ENCODE assay signal across 24 cellular contexts in genomic region chr20:61819484-61819846, GRCh38.
DNase-seq lines count a peak whose midpoint lies in the region; ATAC-seq, FAIRE-seq and TF ChIP-seq lines count a peak whose summit lies in the region.
"Had no signal": no experiment of that assay in that cellular context is flagged by ENCODE, and none has a peak within 500 bp of the region (broad histone marks: within the 10 kb centered on the region; RNA-seq: fewer than 3 reads in every experiment).

No MANE protein-coding gene starts in this region.

- no peak overlapping the region for H3K4me2 ChIP-seq in HepG2 (ENCODE audit: low read depth, low read length)
- H3K4me2 ChIP-seq in neural progenitor cell: no peak overlapping the region
- H3K4me2 ChIP-seq: BLaER1, GM23338 had no signal

- H3K36me3 ChIP-seq in HepG2 (replicated peaks in 1 of 2; ENCODE audit: control insufficient read depth in 1 of 2, insufficient read depth in 2 of 2, low read length in 2 of 2): no peaks in the 10 kb centered on the region
- H3K36me3 ChIP-seq in right lobe of liver: no peaks in the 10 kb centered on the region
- no peaks in the 10 kb centered on the region for H3K36me3 ChIP-seq in neural progenitor cell
- H3K36me3 ChIP-seq: BLaER1 had no signal

- TF ChIP-seq EP300 in HepG2 (IDR thresholded peaks at IDR 0.05; ENCODE audit: low read depth in 2 of 2, low read length in 2 of 2): no peak
- no peak for TF ChIP-seq EP300 in HepG2 (CRISPR knock-in tag; IDR thresholded peaks at IDR 0.05; ENCODE audit: borderline replicate concordance)

- in situ Hi-C loops in HepG2 (cut with HindIII; ENCODE audit: extremely low pct_ligation_motif_present, low pct_unique_long_range_greater_than_20kb): no loop called here

- TF ChIP-seq CTCF in HepG2 (CRISPR knock-in tag; IDR thresholded peaks at IDR 0.05): no peak
- no peak for TF ChIP-seq CTCF in right lobe of liver (IDR thresholded peaks at IDR 0.05)
- no peak for TF ChIP-seq CTCF in neural progenitor cell (IDR thresholded peaks at IDR 0.05)

- no peak overlapping the region for H3K4me3 Mint-ChIP-seq in neural progenitor cell
- H3K4me3 Mint-ChIP-seq: B cell; CD4-positive, CD25-positive, alpha-beta regulatory T cell; CD8-positive, alpha-beta T cell; GM23338; H9 had no signal

- peaks cover 4% of the 10 kb centered on the region for H3K27me3 Mint-ChIP-seq in neural progenitor cell (ENCODE audit: insufficient read depth, low read depth)
- H3K27me3 Mint-ChIP-seq: B cell had no signal

- no peak for FAIRE-seq in HepG2 (lab: Jason Lieb, UNC)
- FAIRE-seq: A204.1, D721Med, GM12878 had no signal

- H3K4me3 ChIP-seq in HepG2 (replicated peaks in 1 of 3; ENCODE audit: insufficient read depth in 1 of 3, low read depth in 2 of 3, low read length in 3 of 3) (no peak overlapping the region), right lobe of liver (no peak overlapping the region), neural progenitor cell (no peak overlapping the region)
- H3K4me3 ChIP-seq: BLaER1, GM12878, GM23338 had no signal

- no peaks in the 10 kb centered on the region for H3F3A ChIP-seq in neural progenitor cell (ENCODE audit: low read depth)

- H3K79me2 ChIP-seq in HepG2 (ENCODE audit: insufficient read depth, low read length) (no peaks in the 10 kb centered on the region), neural progenitor cell (ENCODE audit: low read depth) (no peaks in the 10 kb centered on the region)

- H3K27me3 ChIP-seq in HepG2 (ENCODE audit: control insufficient read depth in 1 of 2, insufficient read depth in 2 of 2, low read length in 2 of 2) (peaks cover 28 to 66% of the 10 kb centered on the region in 2 experiments), right lobe of liver (no peaks in the 10 kb centered on the region), neural progenitor cell (no peaks in the 10 kb centered on the region)
- H3K27me3 ChIP-seq: BLaER1 had no signal

- ATAC-seq in HepG2 (no peak), right lobe of liver (no peak)
- no peak for ATAC-seq in stimulated activated naive CD8-positive, alpha-beta T cell treated with anti-CD3 and anti-CD28 coated beads, Interleukin-15, Interleukin-2, amounts not matched to agents 100 U/mL and 50 U/mL, for 24 hours
- ATAC-seq: CD8-positive, alpha-beta T cell; GM12878; GM23338; HCT116 had no signal

- CTCF ChIA-PET in HepG2 (lab: Yijun Ruan, JAX; ENCODE audit: low intra/inter-chr PET ratio, low total read pairs): no interaction called here

- POLR2A ChIA-PET in HepG2 (lab: Yijun Ruan, JAX): no interaction called here

- no peak for TF ChIP-seq RAD21 in HepG2 (CRISPR knock-in tag; IDR thresholded peaks at IDR 0.05)

- H3K36me3 Mint-ChIP-seq in neural progenitor cell: no peaks in the 10 kb centered on the region
- H3K36me3 Mint-ChIP-seq: CD8-positive, alpha-beta T cell had no signal

- H2AFZ ChIP-seq in HepG2 (ENCODE audit: low read length): no peak overlapping the region
- H2AFZ ChIP-seq in neural progenitor cell (replicated peaks): no peak overlapping the region
- H2AFZ ChIP-seq: GM23338 had no signal

- no peaks in the 10 kb centered on the region for H3K9me3 Mint-ChIP-seq in neural progenitor cell

- no peak overlapping the region for H3K27ac ChIP-seq in HepG2 (ENCODE audit: extremely low read length, insufficient read depth, low read length)
- no peak overlapping the region for H3K27ac ChIP-seq in right lobe of liver
- no peak overlapping the region for H3K27ac ChIP-seq in neural progenitor cell
- H3K27ac ChIP-seq: 22Rv1, BLaER1, C4-2B had no signal

- peak in 2 of 3 experiments; percentile 50 to 67 for DNase-seq in NCI-H1417 (lab: John Stamatoyannopoulos, UW)
- DNase-seq in NCI-H1417 treated with DMSO at 0.1 percent for 48 hours (lab: John Stamatoyannopoulos, UW): no peak
- DNase-seq in HepG2 (ENCODE audit: low spot score): no peak
- no peak for DNase-seq in right lobe of liver
- no peak for DNase-seq in neural progenitor cell (ENCODE audit: low spot score)
- no peak for DNase-seq in stimulated activated naive CD8-positive, alpha-beta T cell treated with anti-CD3 and anti-CD28 coated beads, Interleukin-15, Interleukin-2, amounts not matched to agents 100 U/mL and 50 U/mL, for 24 hours
- no peak for DNase-seq in SIG-M5 treated with dmso at 0.1 percent for 504 hours (lab: John Stamatoyannopoulos, UW; ENCODE audit: unreplicated experiment)
- DNase-seq in COLO668 (lab: John Stamatoyannopoulos, UW; ENCODE audit: unreplicated experiment): no peak
- DNase-seq: CD4-positive, CD25-positive, alpha-beta regulatory T cell; CD8-positive, alpha-beta T cell; DMS 273 treated with DMSO at 0.1 percent for 48 hours; DMS79; EL; GDM1; H9 had no signal

- no peak overlapping the region for H3K9ac ChIP-seq in HepG2 (ENCODE audit: insufficient read depth, low read depth, low read length)
- no peak overlapping the region for H3K9ac ChIP-seq in neural progenitor cell
- H3K9ac ChIP-seq: BLaER1 had no signal

- WGBS in HepG2 (ENCODE audit: low lambda C conversion rate): 15% methylated on average over 7 of the region's 7 CpGs
- 37% methylated on average over 5 of the region's 7 CpGs for WGBS in right lobe of liver (ENCODE audit: insufficient coverage, low coverage, low lambda C conversion rate, missing lambda C conversion rate)

- intact Hi-C loops in HepG2 (cut with micrococcal nuclease; ENCODE audit: unreplicated experiment) (no loop called here), right lobe of liver (cut with DNase I) (no loop called here)

- no peak for TF ChIP-seq POLR2A in HepG2 (IDR thresholded peaks at IDR 0.05; ENCODE audit: insufficient read depth in 1 of 2, low read depth in 2 of 2, low read length in 2 of 2)
- TF ChIP-seq POLR2A in right lobe of liver (IDR thresholded peaks at IDR 0.05): no peak

- H3K4me1 ChIP-seq in HepG2 (ENCODE audit: insufficient read depth, low read length) (no peaks in the 10 kb centered on the region), right lobe of liver (no peaks in the 10 kb centered on the region), neural progenitor cell (peaks cover 3% of the 10 kb centered on the region)

- no TSS peak for BruUV-seq in HepG2 (replicated peaks; lab: Mats Ljungman, UMichigan)

- no peaks in the 10 kb centered on the region; the same call in 1 of the 2 replicates for H4K20me1 ChIP-seq in HepG2 (ENCODE audit: insufficient read depth, low read length)
- no peaks in the 10 kb centered on the region for H4K20me1 ChIP-seq in neural progenitor cell (ENCODE audit: low read depth)
- H4K20me1 ChIP-seq: BLaER1 had no signal

- H3K4me1 Mint-ChIP-seq in neural progenitor cell: peaks cover 13% of the 10 kb centered on the region
- H3K4me1 Mint-ChIP-seq: B cell; CD4-positive, CD25-positive, alpha-beta regulatory T cell had no signal

- peaks cover 4% of the 10 kb centered on the region; the same call in 1 of the 2 replicates for H3K9me3 ChIP-seq in HepG2 (ENCODE audit: low read length)
- no peaks in the 10 kb centered on the region for H3K9me3 ChIP-seq in right lobe of liver
- H3K9me3 ChIP-seq in neural progenitor cell (ENCODE audit: low read depth): no peaks in the 10 kb centered on the region
- H3K9me3 ChIP-seq: BLaER1 had no signal

- peak overlapping the region; percentile 78 for H3K27ac Mint-ChIP-seq in neural progenitor cell
- H3K27ac Mint-ChIP-seq: B cell; CD4-positive, CD25-positive, alpha-beta regulatory T cell; CD8-positive, alpha-beta T cell; GM23338 had no signal

TF ChIP-seq in HepG2, 621 proteins besides CTCF, POLR2A, EP300 and RAD21:
- TF ChIP-seq EZH2 (conservative IDR thresholded peaks at IDR 0.05; ENCODE audit: low read depth, low read length) (0 out of 2 replicates have a peak, but pooled peaks have one; percentile 30), HNRNPUL1 (IDR thresholded peaks at IDR 0.05; ENCODE audit: low read depth, low read length) (no peak), CHD2 (IDR thresholded peaks at IDR 0.05; ENCODE audit: low read depth, low read length) (no peak), ZNF597 (CRISPR knock-in tag; IDR thresholded peaks at IDR 0.05) (no peak), PRDM15 (CRISPR knock-in tag; IDR thresholded peaks at IDR 0.05) (no peak), KLF12 (CRISPR knock-in tag; IDR thresholded peaks at IDR 0.05; ENCODE audit: borderline replicate concordance) (no peak)

Comparison
In these comparisons a context has a peak if more than half of its experiments do, and no peak if none do; other contexts are left out.
1. DNase-seq: peak in NCI-H1417 (2 of 3); none in NCI-H1417 treated with DMSO at 0.1 percent for 48 hours (single experiment), HepG2 (single experiment), right lobe of liver (0 of 3), neural progenitor cell (single experiment), stimulated activated naive CD8-positive, alpha-beta T cell treated with anti-CD3 and anti-CD28 coated beads, Interleukin-15, Interleukin-2, amounts not matched to agents 100 U/mL and 50 U/mL, for 24 hours (single experiment), SIG-M5 treated with dmso at 0.1 percent for 504 hours (single experiment) and COLO668 (single experiment).